Comparison of ENCODE assay signal across 15 cellular contexts in genomic region chr4:100679926-100680325, GRCh38.
DNase-seq lines count a peak whose midpoint lies in the region; ATAC-seq lines count a peak whose summit lies in the region.
"Had no signal": no experiment of that assay in that cellular context is flagged by ENCODE, and none has a peak within 500 bp of the region (broad histone marks: within the 10 kb centered on the region; RNA-seq: fewer than 3 reads in every experiment).

No MANE protein-coding gene starts in this region.

- ATAC-seq in HG02642 (IDR thresholded peaks at IDR 0.05; ENCODE audit: poor library complexity, unreplicated experiment): no peak
- no peak for ATAC-seq in GM21423 (IDR thresholded peaks at IDR 0.05; ENCODE audit: unreplicated experiment)
- ATAC-seq in HG03045 (IDR thresholded peaks at IDR 0.05; ENCODE audit: unreplicated experiment): no peak
- ATAC-seq: T-helper 17 cell had no signal

- DNase-seq in COLO668 (lab: John Stamatoyannopoulos, UW; ENCODE audit: unreplicated experiment): peak; percentile 20
- peak; percentile 61 for DNase-seq in DMS153 (lab: John Stamatoyannopoulos, UW)
- DNase-seq in NCI-H2081 (lab: John Stamatoyannopoulos, UW): peak; percentile 28 to 80
- peak; percentile 47 for DNase-seq in NCI-H748 treated with DMSO at 0.1 percent for 48 hours (lab: John Stamatoyannopoulos, UW)
- no peak for DNase-seq in stimulated activated CD4-positive, alpha-beta T cell treated with anti-CD3 and anti-CD28 coated beads, Interleukin-2, amount 100 ng/mL, for 48 hours
- DNase-seq: CD4-positive, alpha-beta T cell; EL; HFFc6; Kasumi-1; NCI-H226; NCI-H526; T-helper 17 cell had no signal

Comparison
In these comparisons a context has a peak if more than half of its experiments do, and no peak if none do; other contexts are left out.
1. DNase-seq: peak in COLO668 (single experiment), DMS153 (single experiment), NCI-H2081 (2 of 2) and NCI-H748 treated with DMSO at 0.1 percent for 48 hours (single experiment); none in stimulated activated CD4-positive, alpha-beta T cell treated with anti-CD3 and anti-CD28 coated beads, Interleukin-2, amount 100 ng/mL, for 48 hours (0 of 2).